ENCODE assay signal across 7 cellular contexts in genomic region chr12:116941188-116941587, GRCh38. TPM values are rescaled to one million over a fixed set of nuclear protein-coding genes. Genes with fewer than 3 reads are reported as not detected.
"Had no signal": no experiment of that assay in that cellular context is flagged by ENCODE, and none has a peak within 500 bp of the region (broad histone marks: within the 10 kb centered on the region; RNA-seq: fewer than 3 reads in every experiment).

No MANE protein-coding gene starts in this region.

- ATAC-seq: HepG2, K562 had no signal

- DNase-seq: IMR-90, KBM-7 had no signal

- H3K4me3 ChIP-seq: K562 had no signal

- H3K27ac ChIP-seq: HL-60 had no signal

- FAIRE-seq: HepG2, HTR-8/SVneo, K562 had no signal

RNA-seq across cellular contexts. Expression of gene HRK, which starts 59.9 kb away (rescaled TPM):
- total RNA-seq: HT-29, IMR-90 had no signal
- polyA plus RNA-seq: HepG2, IMR-90 had no signal
